In genomic region chr22:21641417-21641794, GRCh38 we compare ENCODE assay signal across 1 cellular context.
TF ChIP-seq lines count a peak whose summit lies in the region.

No MANE protein-coding gene starts in this region.

TF ChIP-seq in HEK293, 187 proteins besides CTCF, POLR2A, EP300 and RAD21 (continued from another document):
- TF ChIP-seq TSHZ1 (tag by site-specific recombination; IDR thresholded peaks at IDR 0.05; ENCODE audit: borderline replicate concordance) (no peak; the same call in 1 of the 2 replicates), SETDB1 (IDR thresholded peaks at IDR 0.05; ENCODE audit: insufficient read length, low read length) (no peak), ZFHX2 (tag by site-specific recombination; conservative IDR thresholded peaks at IDR 0.05) (no peak), ZBTB44 (tag by site-specific recombination; IDR thresholded peaks at IDR 0.05) (no peak), ZNF548 (tag by site-specific recombination; IDR thresholded peaks at IDR 0.05) (no peak), ZNF211 (tag by site-specific recombination; IDR thresholded peaks at IDR 0.05; ENCODE audit: low read depth) (no peak), ZNF112 (tag by site-specific recombination; IDR thresholded peaks at IDR 0.05) (no peak), ZNF560 (tag by site-specific recombination; IDR thresholded peaks at IDR 0.05; ENCODE audit: borderline replicate concordance) (no peak), ZNF768 (tag by site-specific recombination; IDR thresholded peaks at IDR 0.05) (no peak), ZSCAN18 (tag by site-specific recombination; IDR thresholded peaks at IDR 0.05) (no peak), PRDM1 (tag by site-specific recombination; IDR thresholded peaks at IDR 0.05) (no peak), ZNF654 (tag by site-specific recombination; IDR thresholded peaks at IDR 0.05; ENCODE audit: low read depth) (peak; percentile 50), ZNF2 (tag by site-specific recombination; IDR thresholded peaks at IDR 0.05) (0 out of 2 replicates have a peak, but pooled peaks have one; percentile 20), ZNF692 (tag by site-specific recombination; IDR thresholded peaks at IDR 0.05) (0 out of 2 replicates have a peak, but pooled peaks have one; percentile 11), ZNF501 (tag by site-specific recombination; IDR thresholded peaks at IDR 0.05) (0 out of 2 replicates have a peak, but pooled peaks have one; percentile 21), ZNF426 (tag by site-specific recombination; IDR thresholded peaks at IDR 0.05) (no peak), ZNF366 (tag by site-specific recombination; conservative IDR thresholded peaks at IDR 0.05) (no peak), ZNF610 (tag by site-specific recombination; IDR thresholded peaks at IDR 0.05; ENCODE audit: borderline replicate concordance) (no peak), YY1 (tag by site-specific recombination; IDR thresholded peaks at IDR 0.05) (no peak), REST (tag by site-specific recombination; IDR thresholded peaks at IDR 0.05) (no peak), ZNF214 (tag by site-specific recombination; IDR thresholded peaks at IDR 0.05; ENCODE audit: borderline replicate concordance) (no peak), ZNF629 (tag by site-specific recombination; IDR thresholded peaks at IDR 0.05) (0 out of 2 replicates have a peak, but pooled peaks have one; percentile 13), ZNF391 (tag by site-specific recombination; IDR thresholded peaks at IDR 0.05; ENCODE audit: borderline replicate concordance, low read depth) (0 out of 2 replicates have a peak, but pooled peaks have one; percentile 25), ZNF747 (tag by site-specific recombination; IDR thresholded peaks at IDR 0.05) (no peak), MEIS1 (CRISPR knock-in tag; IDR thresholded peaks at IDR 0.05; ENCODE audit: borderline replicate concordance) (no peak), ZBTB20 (tag by site-specific recombination; IDR thresholded peaks at IDR 0.05) (peak; percentile 3; the same call in 1 of the 2 replicates), TRIM28 (IDR thresholded peaks at IDR 0.05; ENCODE audit: borderline replicate concordance, low read length) (no peak)
